ENCODE assay signal across 9 cellular contexts in genomic region chr2:178008636-178009289, GRCh38.
DNase-seq lines count a peak whose midpoint lies in the region; ATAC-seq and TF ChIP-seq lines count a peak whose summit lies in the region.
"Had no signal": no experiment of that assay in that cellular context is flagged by ENCODE, and none has a peak within 500 bp of the region (broad histone marks: within the 10 kb centered on the region; RNA-seq: fewer than 3 reads in every experiment).

No MANE protein-coding gene starts in this region.

- H3K27ac ChIP-seq in dorsolateral prefrontal cortex = no peak overlapping the region
- H3K27ac ChIP-seq in lower lobe of right lung = no peak overlapping the region

- peaks cover 0 to 12% (median 0%) of the 10 kb centered on the region in 45 donors for H3K27me3 ChIP-seq in dorsolateral prefrontal cortex
- H3K27me3 ChIP-seq in lower lobe of right lung (ENCODE audit: low read depth) = no peaks in the 10 kb centered on the region

- no peaks in the 10 kb centered on the region for H3K4me1 ChIP-seq in lower lobe of right lung

- H3K9me3 ChIP-seq in lower lobe of right lung = no peaks in the 10 kb centered on the region

- no peak for ATAC-seq in lower lobe of right lung
- no peak for ATAC-seq in HG03439 (IDR thresholded peaks at IDR 0.05; ENCODE audit: unreplicated experiment)
- ATAC-seq in GM19035 (IDR thresholded peaks at IDR 0.05; ENCODE audit: unreplicated experiment) = no peak

- H3K4me3 ChIP-seq in HFF-Myc (replicated peaks; ENCODE audit: low read depth, low read length) = no peak overlapping the region
- H3K4me3 ChIP-seq in dorsolateral prefrontal cortex = no peak overlapping the region
- no peak overlapping the region for H3K4me3 ChIP-seq in retinal pigment epithelial cell (ENCODE audit: low read length)
- no peak overlapping the region for H3K4me3 ChIP-seq in lower lobe of right lung

- intact Hi-C loops in dorsolateral prefrontal cortex (cut with DNase I) (no loop called here), lower lobe of right lung (cut with DNase I) (no loop called here)

- no peak for TF ChIP-seq CTCF in HFF-Myc (IDR thresholded peaks at IDR 0.05; ENCODE audit: low read depth, low read length, missing control alignments)
- no peak for TF ChIP-seq CTCF in dorsolateral prefrontal cortex (IDR thresholded peaks at IDR 0.05 in 54 of 56, conservative IDR thresholded peaks at IDR 0.05 in 2 of 56; ENCODE audit: low read depth in 1 of 56, partially characterized antibody in 56 of 56)
- TF ChIP-seq CTCF in retinal pigment epithelial cell (conservative IDR thresholded peaks at IDR 0.05; ENCODE audit: low read depth, low read length) = no peak
- TF ChIP-seq CTCF in lower lobe of right lung (IDR thresholded peaks at IDR 0.05) = no peak

- H3K36me3 ChIP-seq in lower lobe of right lung = no peaks in the 10 kb centered on the region

- DNase-seq in HFF-Myc (ENCODE audit: extremely low read depth, low read depth) = peak; percentile 27
- DNase-seq in NCI-H446 (lab: John Stamatoyannopoulos, UW) = peak; percentile 95 to 98
- peak in 6 of 10 donors; percentile 10 to 84 (median 39) for DNase-seq in dorsolateral prefrontal cortex
- DNase-seq in retinal pigment epithelial cell (ENCODE audit: low read depth) = peak; percentile 76
- DNase-seq in lower lobe of right lung = no peak
- no peak for DNase-seq in T1000 (lab: John Stamatoyannopoulos, UW)
- DNase-seq: activated CD4-positive, alpha-beta memory T cell treated with anti-CD3 and anti-CD28 coated beads for 36 hours had no signal

Comparison
In these comparisons a context has a peak if more than half of its experiments do, and no peak if none do; other contexts are left out.
1. DNase-seq: peak in HFF-Myc (single experiment), NCI-H446 (2 of 2), dorsolateral prefrontal cortex (6 of 10) and retinal pigment epithelial cell (single experiment); none in lower lobe of right lung (single experiment) and T1000 (single experiment).